18 cellular contexts compared by ENCODE assay signal in genomic region chr18:46158498-46158897, GRCh38. TPM values are rescaled to one million over a fixed set of nuclear protein-coding genes. Genes with fewer than 3 reads are reported as not detected.
DNase-seq lines count a peak whose midpoint lies in the region; ATAC-seq and TF ChIP-seq lines count a peak whose summit lies in the region.
"Had no signal": no experiment of that assay in that cellular context is flagged by ENCODE, and none has a peak within 500 bp of the region (broad histone marks: within the 10 kb centered on the region; RNA-seq: fewer than 3 reads in every experiment).

No MANE protein-coding gene starts in this region.

- no peak for TF ChIP-seq CTCF in AG10803 (conservative IDR thresholded peaks at IDR 0.05; ENCODE audit: low read length)

- in situ Hi-C loops in SK-MEL-5 (cut with HindIII; ENCODE audit: low pct_unique_long_range_greater_than_20kb, low sequenced_read_pairs) = no loop called here

- no peak for ATAC-seq in HG03521 (IDR thresholded peaks at IDR 0.05; ENCODE audit: unreplicated experiment)
- ATAC-seq: effector memory CD8-positive, alpha-beta T cell; gastrocnemius medialis; SK-N-SH treated with all-trans-retinoic acid at 6 μM for 48 hours had no signal

- DNase-seq in AG10803 (ENCODE audit: low read depth) = peak; percentile 41
- DNase-seq in ELR (ENCODE audit: low read depth) = peak; percentile 47
- peak; percentile 39 for DNase-seq in SK-MEL-5 (ENCODE audit: low read depth, low spot score)
- DNase-seq in fibroblast of gingiva (ENCODE audit: low read depth) = peak; percentile 20
- DNase-seq in NCI-H2196 treated with DMSO at 0.1 percent for 48 hours (lab: John Stamatoyannopoulos, UW; ENCODE audit: unreplicated experiment) = no peak
- no peak for DNase-seq in NCI-H446 (lab: John Stamatoyannopoulos, UW)
- DNase-seq in effector CD4-positive, alpha-beta T cell = no peak
- DNase-seq: activated CD4-positive, alpha-beta memory T cell treated with anti-CD3 and anti-CD28 coated beads, Interleukin-2, amount 10 ng/mL, durations not matched to agents 7 days and 5 days; activated effector memory CD4-positive, alpha-beta T cell treated with Interleukin-2 at 50 U/mL for 16 hours; effector memory CD8-positive, alpha-beta T cell; gastrocnemius medialis; H7; KBM-7; NCI-H2227 treated with DMSO at 0.1 percent for 48 hours; stimulated activated CD4-positive, alpha-beta T cell treated with anti-CD3 and anti-CD28 coated beads, Interleukin-4, amount 100 ng/mL, for 4 hours had no signal

- no peak overlapping the region for H3K4me3 ChIP-seq in AG10803 (ENCODE audit: low read length)
- H3K4me3 ChIP-seq: gastrocnemius medialis, tibial nerve had no signal

RNA-seq across cellular contexts. Expression of gene HAUS1, which starts 54.3 kb away (rescaled TPM):
- 26.7 and 32.6 TPM in 2 replicates for total RNA-seq in SK-MEL-5 (2014; rRNA removed; shearing (Covaris generic))
- polyA plus RNA-seq in SK-MEL-5 (2015; cell fraction: cytosol; rRNA removed) = 28.5 and 31.9 TPM in 2 replicates
- 5.6 and 16.7 TPM in 2 replicates for polyA plus RNA-seq in SK-MEL-5 (2015; cell fraction: nucleus; rRNA removed)

Comparison
In these comparisons a context has a peak if more than half of its experiments do, and no peak if none do; other contexts are left out.
1. DNase-seq: peak in AG10803 (single experiment), ELR (single experiment), SK-MEL-5 (single experiment) and fibroblast of gingiva (single experiment); none in NCI-H2196 treated with DMSO at 0.1 percent for 48 hours (single experiment), NCI-H446 (0 of 2) and effector CD4-positive, alpha-beta T cell (single experiment).